27 cellular contexts compared by ENCODE assay signal in genomic region chrX:150163956-150164726, GRCh38.
"Had no signal": no experiment of that assay in that cellular context is flagged by ENCODE, and none has a peak within 500 bp of the region (broad histone marks: within the 10 kb centered on the region; RNA-seq: fewer than 3 reads in every experiment).

No MANE protein-coding gene starts in this region.

- ATAC-seq: effector memory CD8-positive, alpha-beta T cell; heart right ventricle; left colon; lower lobe of right lung; natural killer cell treated with Interleukin-12 subunit alpha and Interleukin-12 subunit beta and Interleukin-15 and Interleukin-18, amount 100 ng/mL, for 72 hours; stimulated activated memory B cell treated with anti-CD40 and anti-IgM and Interleukin-4, amounts not matched to agents 10 μg/mL and 1 μg/mL and 100 μg/mL, for 72 hours; stimulated activated naive CD8-positive, alpha-beta T cell treated with anti-CD3 and anti-CD28 coated beads, Interleukin-15, Interleukin-2, amounts not matched to agents 100 U/mL and 50 U/mL, for 24 hours had no signal

- FAIRE-seq: endometrium, islet of Langerhans had no signal

- H3K27ac Mint-ChIP-seq: effector memory CD8-positive, alpha-beta T cell; memory B cell; naive B cell; natural killer cell treated with Interleukin-12 subunit alpha and Interleukin-12 subunit beta and Interleukin-15 and Interleukin-18, amount 100 ng/mL, for 72 hours; stimulated activated memory B cell treated with anti-CD40 and anti-IgM and Interleukin-4, amounts not matched to agents 10 μg/mL and 1 μg/mL and 100 μg/mL, for 72 hours; type B pancreatic cell had no signal

- H3K4me1 Mint-ChIP-seq: memory B cell; naive B cell; neural crest cell; stimulated activated memory B cell treated with anti-CD40 and anti-IgM and Interleukin-4, amounts not matched to agents 10 μg/mL and 1 μg/mL and 100 μg/mL, for 72 hours had no signal

- H3K27ac ChIP-seq: heart right ventricle, left ventricle myocardium inferior, lower lobe of right lung, neutrophil, prostate gland, right atrium auricular region, sigmoid colon, testis, tibial artery had no signal

- H3K4me3 Mint-ChIP-seq: effector memory CD8-positive, alpha-beta T cell; memory B cell; naive B cell; natural killer cell treated with Interleukin-12 subunit alpha and Interleukin-12 subunit beta and Interleukin-15 and Interleukin-18, amount 100 ng/mL, for 72 hours; neural crest cell; stimulated activated memory B cell treated with anti-CD40 and anti-IgM and Interleukin-4, amounts not matched to agents 10 μg/mL and 1 μg/mL and 100 μg/mL, for 72 hours; type B pancreatic cell had no signal

- H3K36me3 Mint-ChIP-seq: memory B cell; naive B cell; natural killer cell treated with Interleukin-12 subunit alpha and Interleukin-12 subunit beta and Interleukin-15 and Interleukin-18, amount 100 ng/mL, for 72 hours; stimulated activated memory B cell treated with anti-CD40 and anti-IgM and Interleukin-4, amounts not matched to agents 10 μg/mL and 1 μg/mL and 100 μg/mL, for 72 hours; type B pancreatic cell had no signal

- H3K9me3 Mint-ChIP-seq: effector memory CD8-positive, alpha-beta T cell; memory B cell; naive B cell; natural killer cell treated with Interleukin-12 subunit alpha and Interleukin-12 subunit beta and Interleukin-15 and Interleukin-18, amount 100 ng/mL, for 72 hours; stimulated activated memory B cell treated with anti-CD40 and anti-IgM and Interleukin-4, amounts not matched to agents 10 μg/mL and 1 μg/mL and 100 μg/mL, for 72 hours; type B pancreatic cell had no signal

- DNase-seq: cortex of kidney; effector memory CD8-positive, alpha-beta T cell; glutamatergic neuron; heart right ventricle; hippocampal formation; kidney glomerular epithelial cell; left colon; left ventricle myocardium inferior; lower lobe of right lung; naive B cell; sigmoid colon; stimulated activated CD4-positive, alpha-beta T cell treated with anti-CD3 and anti-CD28 coated beads, Interleukin-2, amount 100 ng/mL, for 24 hours; stimulated activated CD4-positive, alpha-beta T cell treated with anti-CD3 and anti-CD28 coated beads, Interleukin-4, amount 100 ng/mL, for 24 hours; stimulated activated naive CD8-positive, alpha-beta T cell treated with anti-CD3 and anti-CD28 coated beads, Interleukin-15, Interleukin-2, amounts not matched to agents 100 U/mL and 50 U/mL, for 24 hours; substantia nigra; tibial artery had no signal

- H3K36me3 ChIP-seq: heart right ventricle, left ventricle myocardium inferior, lower lobe of right lung, neutrophil, prostate gland, right atrium auricular region, sigmoid colon, tibial artery had no signal

- H3K4me1 ChIP-seq: heart right ventricle, left ventricle myocardium inferior, lower lobe of right lung, prostate gland, right atrium auricular region, sigmoid colon, testis had no signal

- H3K4me3 ChIP-seq: heart right ventricle, left ventricle myocardium inferior, lower lobe of right lung, prostate gland, right atrium auricular region, sigmoid colon, testis, tibial artery had no signal

- H3K9me3 ChIP-seq: heart right ventricle, left ventricle myocardium inferior, lower lobe of right lung, neutrophil, prostate gland, right atrium auricular region, sigmoid colon, testis, tibial artery had no signal

- H3K27me3 ChIP-seq: neutrophil, right atrium auricular region, sigmoid colon, testis, tibial artery had no signal

- H3K27me3 Mint-ChIP-seq: effector memory CD8-positive, alpha-beta T cell; memory B cell; naive B cell; natural killer cell treated with Interleukin-12 subunit alpha and Interleukin-12 subunit beta and Interleukin-15 and Interleukin-18, amount 100 ng/mL, for 72 hours; stimulated activated memory B cell treated with anti-CD40 and anti-IgM and Interleukin-4, amounts not matched to agents 10 μg/mL and 1 μg/mL and 100 μg/mL, for 72 hours; type B pancreatic cell had no signal
